ENCODE assay signal across 20 cellular contexts in the genomic region with DNA sequence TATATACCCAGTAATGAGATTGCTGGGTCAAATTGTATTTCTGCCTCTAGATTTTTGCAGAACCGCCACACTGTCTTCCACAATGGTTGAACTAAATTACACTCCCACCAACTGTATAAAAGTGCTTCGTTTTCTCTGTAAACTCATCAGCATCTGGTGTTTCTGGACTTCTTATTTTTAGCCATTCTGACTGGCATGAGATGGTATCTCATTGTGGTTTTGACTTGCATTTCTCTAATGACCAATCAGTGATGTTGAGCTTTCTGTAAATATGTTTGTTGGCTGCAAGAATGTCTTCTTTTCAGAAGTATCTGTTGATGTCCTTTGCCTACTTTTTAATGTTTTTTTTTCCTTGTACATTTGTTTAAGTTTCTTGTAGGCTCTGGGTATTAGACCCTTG.
"Had no signal": no experiment of that assay in that cellular context is flagged by ENCODE, and none has a peak within 500 bp of the region (broad histone marks: within the 10 kb centered on the region; RNA-seq: fewer than 3 reads in every experiment).

No MANE protein-coding gene starts in this region.

- H3K4me2 ChIP-seq: SK-N-SH had no signal

- DNase-seq: KBM-7, MV-4-11, NCI-H1092, NCI-H1105 treated with DMSO at 0.1 percent for 48 hours, NCI-H1417 treated with DMSO at 0.1 percent for 48 hours, NCI-H146, NCI-H1694 treated with DMSO at 0.1 percent for 48 hours, NCI-H1930, NCI-H2081, NCI-H2107, NCI-H2227 treated with DMSO at 0.1 percent for 48 hours, NCI-H524, NCI-H526 treated with DMSO at 0.1 percent for 48 hours, NCI-H748 treated with DMSO at 0.1 percent for 48 hours, PC-3, Right ventricle myocardium superior, SK-N-SH, SW 1271, T-cell had no signal

- H3K27me3 Mint-ChIP-seq: T-cell had no signal

- H3K4me3 Mint-ChIP-seq: T-cell had no signal

- H3K9me3 ChIP-seq: SK-N-SH had no signal

- H3K27ac Mint-ChIP-seq: T-cell had no signal

- H3K9me3 Mint-ChIP-seq: T-cell had no signal

- H3K9ac ChIP-seq: SK-N-SH had no signal

- H3K4me1 Mint-ChIP-seq: T-cell had no signal

- ATAC-seq: Panc1, PC-3, T-cell had no signal

- H3K36me3 Mint-ChIP-seq: T-cell had no signal
